Comparison of ENCODE assay signal across 8 cellular contexts in the genomic region with DNA sequence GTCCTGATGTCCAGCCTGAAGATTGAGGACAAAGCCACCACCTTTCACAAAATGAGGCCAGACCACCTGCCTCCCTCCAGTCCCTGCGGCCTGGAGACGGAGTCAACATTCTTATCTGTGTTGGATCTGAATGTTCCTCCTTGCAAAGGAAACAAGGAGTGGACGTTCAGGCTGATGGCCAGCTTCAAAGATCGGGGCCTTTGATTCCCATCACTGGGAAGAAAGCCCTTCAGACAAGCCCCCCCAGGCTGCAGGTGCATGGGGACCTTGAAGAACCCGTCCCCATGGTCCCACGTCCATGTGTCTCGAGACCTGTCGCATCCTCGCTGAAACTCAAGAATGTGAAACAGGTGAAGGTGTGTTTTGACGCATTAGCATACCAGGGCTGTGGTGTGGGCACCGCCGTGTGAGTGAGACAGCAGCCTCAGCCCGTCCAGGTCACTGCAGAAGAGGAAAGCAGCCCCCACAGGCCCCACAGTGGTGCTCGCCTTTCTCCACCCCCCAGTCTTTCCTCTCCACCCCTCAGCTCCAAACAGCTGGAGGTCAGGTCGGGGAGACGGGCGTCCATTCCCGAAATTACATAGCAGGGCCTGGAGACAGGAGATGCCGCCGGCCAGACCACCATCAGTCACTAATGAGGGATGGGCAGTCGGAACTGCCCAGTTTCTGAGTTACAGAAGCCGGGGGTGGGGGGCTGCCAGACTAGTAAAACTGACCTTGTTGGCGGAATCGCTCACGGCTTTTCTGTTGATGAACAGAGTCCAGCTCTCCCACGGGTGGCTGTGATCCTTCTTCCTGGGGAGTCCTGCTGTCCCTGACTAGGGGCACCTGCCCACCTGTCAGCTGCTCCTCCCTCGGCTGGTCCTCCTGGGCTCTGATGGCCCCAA. TPM values are rescaled to one million over a fixed set of nuclear protein-coding genes. Genes with fewer than 3 reads are reported as not detected.
A peak's percentile ranks its signal among the peaks of the same experiment; 100 is the strongest.
DNase-seq lines count a peak whose midpoint lies in the region; ATAC-seq and TF ChIP-seq lines count a peak whose summit lies in the region.

No MANE protein-coding gene starts in this region.

- no peaks in the 10 kb centered on the region for H3K9me3 ChIP-seq in SK-N-MC (ENCODE audit: low read depth, low read length)

- no peak for ATAC-seq in HG02571 (IDR thresholded peaks at IDR 0.05; ENCODE audit: unreplicated experiment)

- H3K4me3 ChIP-seq in GM12864 (ENCODE audit: low read depth, low read length) (peak overlapping the region; percentile 84; the same call in 1 of the 2 replicates), SK-N-MC (peak overlapping the region; percentile 90), fibroblast of villous mesenchyme (ENCODE audit: low read depth, low read length) (peak overlapping the region; percentile 86), retinal pigment epithelial cell (ENCODE audit: low read length) (peak overlapping the region; percentile 49)

- H3K9ac ChIP-seq in SK-N-MC (ENCODE audit: insufficient read length): peak overlapping the region; percentile 98

- H3K27ac ChIP-seq in SK-N-MC: no peak overlapping the region

- DNase-seq in GM12864 (ENCODE audit: low read depth) (no peak), SK-N-MC (ENCODE audit: low read depth, low spot score) (no peak), fibroblast of villous mesenchyme (ENCODE audit: low read depth) (no peak), retinal pigment epithelial cell (ENCODE audit: low read depth) (no peak), Kasumi-1 (lab: John Stamatoyannopoulos, UW) (no peak), NOMO-1 treated with dmso at 0.1 percent for 144 hours (lab: John Stamatoyannopoulos, UW; ENCODE audit: unreplicated experiment) (no peak), EL (no peak)

- peaks cover 28% of the 10 kb centered on the region for H3K36me3 ChIP-seq in SK-N-MC (ENCODE audit: insufficient read depth, low read length)

- no peak for TF ChIP-seq CTCF in GM12864 (IDR thresholded peaks at IDR 0.05; ENCODE audit: low read depth, low read length, missing control alignments)
- no peak for TF ChIP-seq CTCF in fibroblast of villous mesenchyme (IDR thresholded peaks at IDR 0.05; ENCODE audit: insufficient read depth, low read depth, low read length)
- TF ChIP-seq CTCF in retinal pigment epithelial cell (conservative IDR thresholded peaks at IDR 0.05; ENCODE audit: low read depth, low read length): no peak

RNA-seq across cellular contexts. Expression of gene CSNK1D, which starts 0.9 kb away (rescaled TPM):
- total RNA-seq in fibroblast of villous mesenchyme: 49.3 and 57.0 TPM in 2 replicates

RNA-seq across cellular contexts. Expression of gene CD7, which starts 43.0 kb away (rescaled TPM):
- total RNA-seq in fibroblast of villous mesenchyme: not detected in 2 replicates

RNA-seq across cellular contexts. Expression of gene SLC16A3, which starts 45.5 kb away (rescaled TPM):
- 131 and 174 TPM in 2 replicates for total RNA-seq in fibroblast of villous mesenchyme

RNA-seq across cellular contexts. Expression of gene SECTM1, which starts 59.2 kb away (rescaled TPM):
- 11.9 and 24.2 TPM in 2 replicates for total RNA-seq in fibroblast of villous mesenchyme
